Comparison of ENCODE assay signal across 18 cellular contexts in the genomic region with DNA sequence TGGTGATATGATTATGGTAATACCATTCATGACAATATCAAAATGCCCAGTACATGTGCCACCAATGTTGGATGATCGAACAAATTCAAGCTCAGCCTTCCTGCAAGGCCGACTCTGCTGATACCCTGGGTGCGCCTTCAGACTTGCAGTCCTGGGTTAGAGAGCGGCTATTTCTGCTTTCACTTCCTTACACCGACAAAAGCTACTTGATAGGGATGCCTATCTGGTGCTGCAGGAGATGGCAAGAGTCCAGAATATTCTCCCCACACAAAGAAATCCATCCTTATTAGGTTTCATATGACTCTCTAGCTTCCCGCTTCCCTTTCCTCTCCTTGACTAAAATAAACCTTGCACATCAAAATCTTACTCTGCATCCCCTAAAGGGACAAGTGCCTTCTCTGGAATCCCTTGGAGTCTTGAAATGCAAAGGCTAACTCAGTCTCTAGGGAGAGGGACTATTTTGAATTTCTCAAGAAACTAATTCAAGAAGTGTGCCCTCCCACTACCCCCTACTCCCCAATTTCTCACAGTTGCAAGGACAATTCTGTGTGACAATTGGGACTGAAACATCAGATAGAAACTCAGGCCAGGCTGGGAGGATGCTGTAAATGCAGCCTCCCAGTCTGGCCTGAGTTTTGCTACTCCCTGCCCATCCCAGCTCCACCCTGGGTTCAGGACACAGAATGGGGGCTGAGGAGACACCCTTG.
DNase-seq lines count a peak whose midpoint lies in the region; ATAC-seq and TF ChIP-seq lines count a peak whose summit lies in the region.
"Had no signal": no experiment of that assay in that cellular context is flagged by ENCODE, and none has a peak within 500 bp of the region (broad histone marks: within the 10 kb centered on the region; RNA-seq: fewer than 3 reads in every experiment).

No MANE protein-coding gene starts in this region.

- H3K9me3 Mint-ChIP-seq in stimulated activated memory B cell treated with anti-CD40 and anti-IgM and Interleukin-4, amounts not matched to agents 10 μg/mL and 1 μg/mL and 100 μg/mL, for 72 hours = no peaks in the 10 kb centered on the region
- H3K9me3 Mint-ChIP-seq in WTC11 = no peaks in the 10 kb centered on the region
- H3K9me3 Mint-ChIP-seq: activated B cell treated with CpG ODN at 0.5 μM for 24 hours; mesothelial cell of epicardium; stimulated activated naive CD8-positive, alpha-beta T cell treated with anti-CD3 and anti-CD28 coated beads, Interleukin-15, amount 100 ng/mL, for 72 hours had no signal

- no peak overlapping the region for H3K4me3 ChIP-seq in Peyer's patch
- H3K4me3 ChIP-seq: HAP-1, SJSA1 had no signal

- CTCF ChIA-PET in WTC11 (lab: Charles Lee) = interaction anchor here (1.3 to 3.0 kb wide), 5 partner anchors 20 to 174 kb away, joined by 4 to 15 read pairs (median 5); no protein-coding TSS in a partner anchor

- POLR2A ChIA-PET in WTC11 (lab: Charles Lee) = no interaction called here

- ATAC-seq in Right ventricle myocardium inferior (peak; percentile 23), Right ventricle myocardium superior (ENCODE audit: poor library complexity) (no peak), WTC11 (no peak)
- ATAC-seq in stimulated activated memory B cell treated with anti-CD40 and anti-IgM and Interleukin-4, amounts not matched to agents 10 μg/mL and 1 μg/mL and 100 μg/mL, for 72 hours = peak; percentile 72
- ATAC-seq: stimulated activated naive CD8-positive, alpha-beta T cell treated with anti-CD3 and anti-CD28 coated beads, Interleukin-15, amount 100 ng/mL, for 72 hours had no signal

- no peaks in the 10 kb centered on the region for H3K9me3 ChIP-seq in Peyer's patch
- H3K9me3 ChIP-seq: HAP-1, SJSA1 had no signal

- no peaks in the 10 kb centered on the region for H3K36me3 ChIP-seq in Peyer's patch
- H3K36me3 ChIP-seq: HAP-1, SJSA1 had no signal

- no peaks in the 10 kb centered on the region for H3K36me3 Mint-ChIP-seq in stimulated activated memory B cell treated with anti-CD40 and anti-IgM and Interleukin-4, amounts not matched to agents 10 μg/mL and 1 μg/mL and 100 μg/mL, for 72 hours
- no peaks in the 10 kb centered on the region for H3K36me3 Mint-ChIP-seq in WTC11
- H3K36me3 Mint-ChIP-seq: mesothelial cell of epicardium had no signal

- no peak for DNase-seq in Right ventricle myocardium inferior (ENCODE audit: missing footprints)
- no peak for DNase-seq in Right ventricle myocardium superior
- DNase-seq in NOMO-1 treated with dmso at 0.1 percent for 144 hours (lab: John Stamatoyannopoulos, UW; ENCODE audit: unreplicated experiment) = peak; percentile 6
- peak; percentile 83 for DNase-seq in dermis blood vessel endothelial cell
- no peak for DNase-seq in mucosa of gallbladder (ENCODE audit: low spot score)
- no peak for DNase-seq in WTC11 (ENCODE audit: low spot score)
- DNase-seq in Peyer's patch = no peak
- DNase-seq: ACHN; activated B cell treated with CpG ODN at 0.5 μM for 24 hours; Calu3; effector CD8-positive, alpha-beta T cell; KBM-7; NCI-H1436; stimulated activated naive CD8-positive, alpha-beta T cell treated with anti-CD3 and anti-CD28 coated beads, Interleukin-15, amount 100 ng/mL, for 72 hours had no signal

- no peak overlapping the region for H3K27ac Mint-ChIP-seq in stimulated activated memory B cell treated with anti-CD40 and anti-IgM and Interleukin-4, amounts not matched to agents 10 μg/mL and 1 μg/mL and 100 μg/mL, for 72 hours
- no peak overlapping the region for H3K27ac Mint-ChIP-seq in WTC11
- H3K27ac Mint-ChIP-seq: activated B cell treated with CpG ODN at 0.5 μM for 24 hours, mesothelial cell of epicardium had no signal

- no peaks in the 10 kb centered on the region for H3K4me1 ChIP-seq in Peyer's patch

- no peak overlapping the region for H3K27ac ChIP-seq in Peyer's patch
- H3K27ac ChIP-seq: SJSA1 had no signal

- H3K4me3 Mint-ChIP-seq in stimulated activated memory B cell treated with anti-CD40 and anti-IgM and Interleukin-4, amounts not matched to agents 10 μg/mL and 1 μg/mL and 100 μg/mL, for 72 hours = no peak overlapping the region
- H3K4me3 Mint-ChIP-seq in WTC11 = no peak overlapping the region
- H3K4me3 Mint-ChIP-seq: activated B cell treated with CpG ODN at 0.5 μM for 24 hours; mesothelial cell of epicardium; stimulated activated naive CD8-positive, alpha-beta T cell treated with anti-CD3 and anti-CD28 coated beads, Interleukin-15, amount 100 ng/mL, for 72 hours had no signal

- H3K4me1 Mint-ChIP-seq in stimulated activated memory B cell treated with anti-CD40 and anti-IgM and Interleukin-4, amounts not matched to agents 10 μg/mL and 1 μg/mL and 100 μg/mL, for 72 hours = peaks cover 26% of the 10 kb centered on the region
- peaks cover 13% of the 10 kb centered on the region for H3K4me1 Mint-ChIP-seq in WTC11
- H3K4me1 Mint-ChIP-seq: stimulated activated naive CD8-positive, alpha-beta T cell treated with anti-CD3 and anti-CD28 coated beads, Interleukin-15, amount 100 ng/mL, for 72 hours had no signal

- no peaks in the 10 kb centered on the region for H3K27me3 ChIP-seq in Peyer's patch
- H3K27me3 ChIP-seq: SJSA1 had no signal

- no peak for TF ChIP-seq POLR2A in Peyer's patch (IDR thresholded peaks at IDR 0.05)

- intact Hi-C loops in Right ventricle myocardium inferior (cut with DNase I) = no loop called here
- intact Hi-C loops in Right ventricle myocardium superior (cut with DNase I) = no loop called here

- H3K27me3 Mint-ChIP-seq in stimulated activated memory B cell treated with anti-CD40 and anti-IgM and Interleukin-4, amounts not matched to agents 10 μg/mL and 1 μg/mL and 100 μg/mL, for 72 hours = peaks cover 8% of the 10 kb centered on the region
- H3K27me3 Mint-ChIP-seq in WTC11 (ENCODE audit: low read depth) = 0 out of 2 replicates have a peak, but pooled peaks cover 3% of the 10 kb centered on the region
- H3K27me3 Mint-ChIP-seq: stimulated activated naive CD8-positive, alpha-beta T cell treated with anti-CD3 and anti-CD28 coated beads, Interleukin-15, amount 100 ng/mL, for 72 hours had no signal

- TF ChIP-seq CTCF in WTC11 (IDR thresholded peaks at IDR 0.05) (no peak), Peyer's patch (IDR thresholded peaks at IDR 0.05) (no peak)

TF ChIP-seq in WTC11, 78 proteins besides CTCF, POLR2A, EP300 and RAD21 (continues in another document):
- no peak for TF ChIP-seq PRRX2 (CRISPR knock-in tag; IDR thresholded peaks at IDR 0.05)
- TF ChIP-seq CREB1 (CRISPR knock-in tag; IDR thresholded peaks at IDR 0.05) = no peak
- TF ChIP-seq, protein P1, sequence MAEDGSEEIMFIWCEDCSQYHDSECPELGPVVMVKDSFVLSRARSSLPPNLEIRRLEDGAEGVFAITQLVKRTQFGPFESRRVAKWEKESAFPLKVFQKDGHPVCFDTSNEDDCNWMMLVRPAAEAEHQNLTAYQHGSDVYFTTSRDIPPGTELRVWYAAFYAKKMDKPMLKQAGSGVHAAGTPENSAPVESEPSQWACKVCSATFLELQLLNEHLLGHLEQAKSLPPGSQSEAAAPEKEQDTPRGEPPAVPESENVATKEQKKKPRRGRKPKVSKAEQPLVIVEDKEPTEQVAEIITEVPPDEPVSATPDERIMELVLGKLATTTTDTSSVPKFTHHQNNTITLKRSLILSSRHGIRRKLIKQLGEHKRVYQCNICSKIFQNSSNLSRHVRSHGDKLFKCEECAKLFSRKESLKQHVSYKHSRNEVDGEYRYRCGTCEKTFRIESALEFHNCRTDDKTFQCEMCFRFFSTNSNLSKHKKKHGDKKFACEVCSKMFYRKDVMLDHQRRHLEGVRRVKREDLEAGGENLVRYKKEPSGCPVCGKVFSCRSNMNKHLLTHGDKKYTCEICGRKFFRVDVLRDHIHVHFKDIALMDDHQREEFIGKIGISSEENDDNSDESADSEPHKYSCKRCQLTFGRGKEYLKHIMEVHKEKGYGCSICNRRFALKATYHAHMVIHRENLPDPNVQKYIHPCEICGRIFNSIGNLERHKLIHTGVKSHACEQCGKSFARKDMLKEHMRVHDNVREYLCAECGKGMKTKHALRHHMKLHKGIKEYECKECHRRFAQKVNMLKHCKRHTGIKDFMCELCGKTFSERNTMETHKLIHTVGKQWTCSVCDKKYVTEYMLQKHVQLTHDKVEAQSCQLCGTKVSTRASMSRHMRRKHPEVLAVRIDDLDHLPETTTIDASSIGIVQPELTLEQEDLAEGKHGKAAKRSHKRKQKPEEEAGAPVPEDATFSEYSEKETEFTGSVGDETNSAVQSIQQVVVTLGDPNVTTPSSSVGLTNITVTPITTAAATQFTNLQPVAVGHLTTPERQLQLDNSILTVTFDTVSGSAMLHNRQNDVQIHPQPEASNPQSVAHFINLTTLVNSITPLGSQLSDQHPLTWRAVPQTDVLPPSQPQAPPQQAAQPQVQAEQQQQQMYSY (CRISPR knock-in tag; IDR thresholded peaks at IDR 0.05) = no peak
- no peak for TF ChIP-seq NFYB (CRISPR knock-in tag; conservative IDR thresholded peaks at IDR 0.05; ENCODE audit: low read depth)
- no peak for TF ChIP-seq NFE2L1 (CRISPR knock-in tag; IDR thresholded peaks at IDR 0.05)
- TF ChIP-seq, protein P2, sequence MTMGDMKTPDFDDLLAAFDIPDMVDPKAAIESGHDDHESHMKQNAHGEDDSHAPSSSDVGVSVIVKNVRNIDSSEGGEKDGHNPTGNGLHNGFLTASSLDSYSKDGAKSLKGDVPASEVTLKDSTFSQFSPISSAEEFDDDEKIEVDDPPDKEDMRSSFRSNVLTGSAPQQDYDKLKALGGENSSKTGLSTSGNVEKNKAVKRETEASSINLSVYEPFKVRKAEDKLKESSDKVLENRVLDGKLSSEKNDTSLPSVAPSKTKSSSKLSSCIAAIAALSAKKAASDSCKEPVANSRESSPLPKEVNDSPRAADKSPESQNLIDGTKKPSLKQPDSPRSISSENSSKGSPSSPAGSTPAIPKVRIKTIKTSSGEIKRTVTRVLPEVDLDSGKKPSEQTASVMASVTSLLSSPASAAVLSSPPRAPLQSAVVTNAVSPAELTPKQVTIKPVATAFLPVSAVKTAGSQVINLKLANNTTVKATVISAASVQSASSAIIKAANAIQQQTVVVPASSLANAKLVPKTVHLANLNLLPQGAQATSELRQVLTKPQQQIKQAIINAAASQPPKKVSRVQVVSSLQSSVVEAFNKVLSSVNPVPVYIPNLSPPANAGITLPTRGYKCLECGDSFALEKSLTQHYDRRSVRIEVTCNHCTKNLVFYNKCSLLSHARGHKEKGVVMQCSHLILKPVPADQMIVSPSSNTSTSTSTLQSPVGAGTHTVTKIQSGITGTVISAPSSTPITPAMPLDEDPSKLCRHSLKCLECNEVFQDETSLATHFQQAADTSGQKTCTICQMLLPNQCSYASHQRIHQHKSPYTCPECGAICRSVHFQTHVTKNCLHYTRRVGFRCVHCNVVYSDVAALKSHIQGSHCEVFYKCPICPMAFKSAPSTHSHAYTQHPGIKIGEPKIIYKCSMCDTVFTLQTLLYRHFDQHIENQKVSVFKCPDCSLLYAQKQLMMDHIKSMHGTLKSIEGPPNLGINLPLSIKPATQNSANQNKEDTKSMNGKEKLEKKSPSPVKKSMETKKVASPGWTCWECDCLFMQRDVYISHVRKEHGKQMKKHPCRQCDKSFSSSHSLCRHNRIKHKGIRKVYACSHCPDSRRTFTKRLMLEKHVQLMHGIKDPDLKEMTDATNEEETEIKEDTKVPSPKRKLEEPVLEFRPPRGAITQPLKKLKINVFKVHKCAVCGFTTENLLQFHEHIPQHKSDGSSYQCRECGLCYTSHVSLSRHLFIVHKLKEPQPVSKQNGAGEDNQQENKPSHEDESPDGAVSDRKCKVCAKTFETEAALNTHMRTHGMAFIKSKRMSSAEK (CRISPR knock-in tag; IDR thresholded peaks at IDR 0.05; ENCODE audit: borderline replicate concordance) = no peak

Comparison
In these comparisons a context has a peak if more than half of its experiments do, and no peak if none do; other contexts are left out.
1. ATAC-seq: peak in Right ventricle myocardium inferior (single experiment) and stimulated activated memory B cell treated with anti-CD40 and anti-IgM and Interleukin-4, amounts not matched to agents 10 μg/mL and 1 μg/mL and 100 μg/mL, for 72 hours (single experiment); none in Right ventricle myocardium superior (single experiment) and WTC11 (single experiment).
2. DNase-seq: peak in NOMO-1 treated with dmso at 0.1 percent for 144 hours (single experiment) and dermis blood vessel endothelial cell (single experiment); none in Right ventricle myocardium inferior (single experiment), Right ventricle myocardium superior (single experiment), mucosa of gallbladder (single experiment), WTC11 (single experiment) and Peyer's patch (0 of 3).